ENCODE assay signal across 15 cellular contexts in genomic region chr9:113462781-113463286, GRCh38. TPM values are rescaled to one million over a fixed set of nuclear protein-coding genes. Genes with fewer than 3 reads are reported as not detected.
DNase-seq lines count a peak whose midpoint lies in the region; ATAC-seq and TF ChIP-seq lines count a peak whose summit lies in the region.
"Had no signal": no experiment of that assay in that cellular context is flagged by ENCODE, and none has a peak within 500 bp of the region (broad histone marks: within the 10 kb centered on the region; RNA-seq: fewer than 3 reads in every experiment).

No MANE protein-coding gene starts in this region.

- H3K27me3 ChIP-seq in right atrium auricular region (no peaks in the 10 kb centered on the region), Panc1 (ENCODE audit: control insufficient read depth, insufficient read depth, low read length) (no peaks in the 10 kb centered on the region), iPS-20b (ENCODE audit: insufficient read depth, low read length) (peaks cover 46% of the 10 kb centered on the region), thoracic aorta (replicated peaks; ENCODE audit: insufficient read depth) (no peaks in the 10 kb centered on the region), left lung (no peaks in the 10 kb centered on the region)
- H3K27me3 ChIP-seq: colonic mucosa had no signal

- peaks cover 0 to 10% of the 10 kb centered on the region in 2 donors for H3K4me1 ChIP-seq in right atrium auricular region
- H3K4me1 ChIP-seq in Panc1 (ENCODE audit: control insufficient read depth, insufficient read depth, low read length) = peaks cover 22% of the 10 kb centered on the region
- no peaks in the 10 kb centered on the region; the same call in 1 of the 2 replicates for H3K4me1 ChIP-seq in iPS-20b (ENCODE audit: insufficient read depth, low read length)
- peaks cover 3 to 27% of the 10 kb centered on the region in 2 donors for H3K4me1 ChIP-seq in thoracic aorta (ENCODE audit: control insufficient read depth in 1 of 2, low read depth in 2 of 2)
- no peaks in the 10 kb centered on the region for H3K4me1 ChIP-seq in left lung
- H3K4me1 ChIP-seq: colonic mucosa had no signal

- no TSS peak for BruUV-seq in Panc1 (replicated peaks; lab: Mats Ljungman, UMichigan)

- H3K27ac ChIP-seq in right atrium auricular region = peak overlapping the region; percentile 74 to 89
- H3K27ac ChIP-seq in Panc1 (ENCODE audit: low read length) = peak overlapping the region; percentile 59
- no peak overlapping the region for H3K27ac ChIP-seq in iPS-20b (ENCODE audit: low read length)
- peak overlapping the region; percentile 2 to 94 for H3K27ac ChIP-seq in thoracic aorta
- H3K27ac ChIP-seq in left lung = no peak overlapping the region
- H3K27ac ChIP-seq: lower lobe of right lung had no signal

- no peaks in the 10 kb centered on the region for H3K9me3 ChIP-seq in right atrium auricular region
- H3K9me3 ChIP-seq in Panc1 (ENCODE audit: control insufficient read depth, insufficient read depth, low read depth, low read length) = no peaks in the 10 kb centered on the region
- no peaks in the 10 kb centered on the region for H3K9me3 ChIP-seq in iPS-20b (ENCODE audit: insufficient read depth, low read depth, low read length)
- no peaks in the 10 kb centered on the region for H3K9me3 ChIP-seq in thoracic aorta
- H3K9me3 ChIP-seq in left lung = peaks cover 0 to 3% of the 10 kb centered on the region in 2 donors
- H3K9me3 ChIP-seq: colonic mucosa, lower lobe of right lung had no signal

- H3K4me3 ChIP-seq in right atrium auricular region = peak overlapping the region; percentile 43 to 51
- H3K4me3 ChIP-seq in Panc1 (ENCODE audit: low read depth in 2 of 2, low read length in 2 of 2) = peak overlapping the region; percentile 44 to 57; a peak in 3 of 4 replicates
- H3K4me3 ChIP-seq in iPS-20b (ENCODE audit: low read length) = peak overlapping the region; percentile 74; the same call in 1 of the 2 replicates
- H3K4me3 ChIP-seq in thoracic aorta = peak overlapping the region; percentile 85
- no peak overlapping the region for H3K4me3 ChIP-seq in left lung

- in situ Hi-C loops in Panc1 (cut with HindIII; ENCODE audit: low pct_unique_long_range_greater_than_20kb, low sequenced_read_pairs) = no loop called here

- POLR2A ChIA-PET in Panc1 (lab: Charles Lee) = no interaction called here

- H3K9ac ChIP-seq in iPS-20b (ENCODE audit: low read depth, low read length) = peak overlapping the region; percentile 52; the same call in 1 of the 2 replicates

- DNase-seq in right atrium auricular region (ENCODE audit: low spot score) (peak; percentile 49), Right ventricle myocardium superior (no peak), Panc1 (ENCODE audit: low read depth, low spot score) (no peak), thoracic aorta (ENCODE audit: low spot score) (no peak), left lung (no peak), DMS153 treated with DMSO at 0.1 percent for 48 hours (lab: John Stamatoyannopoulos, UW; ENCODE audit: unreplicated experiment) (no peak)
- DNase-seq: activated CD4-positive, alpha-beta T cell treated with anti-CD3 and anti-CD28 coated beads, Interleukin-2, amount 10 ng/mL, durations not matched to agents 24 days and 14 days; activated T-cell treated with anti-CD3 and anti-CD28 coated beads, Interleukin-2, amount 50 U/mL, for 48 hours; DMS 273 treated with DMSO at 0.1 percent for 48 hours; stimulated activated naive CD8-positive, alpha-beta T cell treated with anti-CD3 and anti-CD28 coated beads, Interleukin-15, amount 100 ng/mL, for 72 hours had no signal

- intact Hi-C loops in Right ventricle myocardium superior (cut with DNase I) (no loop called here), Panc1 (cut with micrococcal nuclease; ENCODE audit: unreplicated experiment) (no loop called here), left lung (cut with DNase I) (no loop called here)

- CTCF ChIA-PET in Panc1 (lab: Charles Lee) = interaction anchor here (0.6 kb wide), 1 partner anchor 166 kb away, joined by 4 read pairs; no protein-coding TSS in a partner anchor

- no peaks in the 10 kb centered on the region for H3K36me3 ChIP-seq in right atrium auricular region
- H3K36me3 ChIP-seq in Panc1 (ENCODE audit: control insufficient read depth, insufficient read depth, low read length) = peaks cover 3% of the 10 kb centered on the region; the same call in 1 of the 2 replicates
- H3K36me3 ChIP-seq in iPS-20b (ENCODE audit: insufficient read depth, low read depth, low read length) = no peaks in the 10 kb centered on the region
- H3K36me3 ChIP-seq in thoracic aorta = no peaks in the 10 kb centered on the region
- no peaks in the 10 kb centered on the region for H3K36me3 ChIP-seq in left lung
- H3K36me3 ChIP-seq: colonic mucosa, lower lobe of right lung had no signal

- no peak for ATAC-seq in Right ventricle myocardium superior (ENCODE audit: poor library complexity)
- no peak for ATAC-seq in Panc1
- no peak for ATAC-seq in thoracic aorta (ENCODE audit: insufficient number of reproducible peaks, low FRiP score, low read depth)
- ATAC-seq in HG03571 (IDR thresholded peaks at IDR 0.05; ENCODE audit: unreplicated experiment) = no peak
- ATAC-seq in left lung = no peak

- no peak for TF ChIP-seq CTCF in right atrium auricular region (IDR thresholded peaks at IDR 0.05)
- no peak for TF ChIP-seq CTCF in Panc1 (IDR thresholded peaks at IDR 0.05)
- no peak for TF ChIP-seq CTCF in thoracic aorta (IDR thresholded peaks at IDR 0.05)
- TF ChIP-seq CTCF in left lung (IDR thresholded peaks at IDR 0.05) = no peak

RNA-seq across cellular contexts. Expression of gene RGS3, which starts 0.7 kb away (rescaled TPM):
- total RNA-seq in right atrium auricular region (100 to 1,000 TPM; 112 to 184 TPM), Right ventricle myocardium superior (138 TPM), Panc1 (2021; ENCODE audit: unreplicated experiment) (15.1 TPM), thoracic aorta (100 to 1,000 TPM; 170 to 202 TPM), left lung (10 to 100 TPM; 77.8 to 96.9 TPM)
- polyA plus RNA-seq in Panc1 (2012; ENCODE audit: insufficient read length) = 12.4 TPM

RNA-seq across cellular contexts. Expression of gene C9orf43, which starts 52.3 kb away (rescaled TPM):
- total RNA-seq in right atrium auricular region = not detected
- 0.27 TPM for total RNA-seq in Right ventricle myocardium superior
- total RNA-seq in Panc1 (2021; ENCODE audit: unreplicated experiment) = 1.2 TPM
- polyA plus RNA-seq in Panc1 (2012; ENCODE audit: insufficient read length) = 1.1 TPM
- total RNA-seq in thoracic aorta = under 1 TPM in 1 of 2 donors, not detected in 1; 0.85 TPM
- under 1 TPM; 0.47 to 0.73 TPM for total RNA-seq in left lung
- polyA plus RNA-seq: smooth muscle cell had no signal

RNA-seq across cellular contexts. Expression of gene POLE3, which starts 52.4 kb away (rescaled TPM):
- total RNA-seq in right atrium auricular region = 10 to 100 TPM; 17.9 to 21.5 TPM
- 20.6 TPM for total RNA-seq in Right ventricle myocardium superior
- 48.5 TPM for total RNA-seq in Panc1 (2021; ENCODE audit: unreplicated experiment)
- 40.1 TPM for polyA plus RNA-seq in Panc1 (2012; ENCODE audit: insufficient read length)
- 10 to 100 TPM; 24.2 to 32.0 TPM for total RNA-seq in thoracic aorta
- total RNA-seq in left lung = 10 to 100 TPM; 24.1 to 43.3 TPM

Comparison
In these comparisons a context has a peak if more than half of its experiments do, and no peak if none do; other contexts are left out.
1. H3K27ac ChIP-seq: peak in right atrium auricular region (2 of 2), Panc1 (single experiment) and thoracic aorta (2 of 2); none in iPS-20b (single experiment) and left lung (0 of 2).
2. H3K4me3 ChIP-seq: peak in right atrium auricular region (2 of 2), Panc1 (2 of 2), iPS-20b (single experiment) and thoracic aorta (single experiment); none in left lung (0 of 2).